12 cellular contexts compared by ENCODE assay signal in genomic region chrX:14871767-14872166, GRCh38. TPM values are rescaled to one million over a fixed set of nuclear protein-coding genes. Genes with fewer than 3 reads are reported as not detected.
DNase-seq lines count a peak whose midpoint lies in the region; ATAC-seq and TF ChIP-seq lines count a peak whose summit lies in the region.
"Had no signal": no experiment of that assay in that cellular context is flagged by ENCODE, and none has a peak within 500 bp of the region (broad histone marks: within the 10 kb centered on the region; RNA-seq: fewer than 3 reads in every experiment).

No MANE protein-coding gene starts in this region.

- no peak overlapping the region for H3K9ac ChIP-seq in HUES6 (ENCODE audit: low read length)

- no peak overlapping the region for H3K27ac ChIP-seq in HUES6 (ENCODE audit: low read depth, low read length)
- H3K27ac ChIP-seq: suprapubic skin had no signal

- intact Hi-C loops in Calu3 (cut with micrococcal nuclease; ENCODE audit: unreplicated experiment): no loop called here

- peak overlapping the region; percentile 90 for H3K4me3 Mint-ChIP-seq in Calu3 (ENCODE audit: low read depth, unreplicated experiment)
- H3K4me3 Mint-ChIP-seq in activated T-helper 17 cell treated with anti-CD3 and anti-CD28 coated beads, Interleukin-2, amount 50 U/mL, for 72 hours: peak overlapping the region; percentile 81
- H3K4me3 Mint-ChIP-seq in natural killer cell treated with Interleukin-12 subunit alpha and Interleukin-12 subunit beta and Interleukin-15 and Interleukin-18, amount 100 ng/mL, for 72 hours: peak overlapping the region; percentile 90

- peaks cover 11% of the 10 kb centered on the region; the same call in 1 of the 2 replicates for H3K9me3 ChIP-seq in HUES6 (ENCODE audit: control insufficient read depth, insufficient read depth, low read depth, low read length)
- H3K9me3 ChIP-seq: suprapubic skin had no signal

- H3K4me1 ChIP-seq in HUES6 (ENCODE audit: control insufficient read depth, insufficient read depth, low read length): peaks cover 6% of the 10 kb centered on the region; the same call in 1 of the 2 replicates

- no peak overlapping the region for H3K27ac Mint-ChIP-seq in Calu3 (ENCODE audit: unreplicated experiment)
- H3K27ac Mint-ChIP-seq in activated T-helper 17 cell treated with anti-CD3 and anti-CD28 coated beads, Interleukin-2, amount 50 U/mL, for 72 hours: no peak overlapping the region
- H3K27ac Mint-ChIP-seq in natural killer cell treated with Interleukin-12 subunit alpha and Interleukin-12 subunit beta and Interleukin-15 and Interleukin-18, amount 100 ng/mL, for 72 hours: peak overlapping the region in 1 of 2 donors; percentile 82

- BruUV-seq in Calu3 (replicated peaks; lab: Mats Ljungman, UMichigan): no TSS peak

- CTCF ChIA-PET in Calu3 (lab: Charles Lee): no interaction called here

- peaks cover 30% of the 10 kb centered on the region for H3K36me3 ChIP-seq in HUES6 (ENCODE audit: control insufficient read depth, insufficient read depth, low read length)
- H3K36me3 ChIP-seq: suprapubic skin had no signal

- no peak for DNase-seq in Calu3
- DNase-seq in natural killer cell treated with Interleukin-12 subunit alpha and Interleukin-12 subunit beta and Interleukin-15 and Interleukin-18, amount 100 ng/mL, for 72 hours (ENCODE audit: low spot score): no peak
- no peak for DNase-seq in activated CD8-positive, alpha-beta memory T cell treated with anti-CD3 and anti-CD28 coated beads for 24 hours
- DNase-seq in SIG-M5 (lab: John Stamatoyannopoulos, UW): no peak
- DNase-seq: left cardiac atrium; NCI-H2107; posterior cingulate gyrus; stimulated activated CD4-positive, alpha-beta T cell treated with anti-CD3 and anti-CD28 coated beads, Interleukin-4, amount 100 ng/mL, for 24 hours had no signal

- no peaks in the 10 kb centered on the region for H3K27me3 Mint-ChIP-seq in Calu3 (ENCODE audit: unreplicated experiment)
- no peaks in the 10 kb centered on the region for H3K27me3 Mint-ChIP-seq in activated T-helper 17 cell treated with anti-CD3 and anti-CD28 coated beads, Interleukin-2, amount 50 U/mL, for 72 hours
- H3K27me3 Mint-ChIP-seq in natural killer cell treated with Interleukin-12 subunit alpha and Interleukin-12 subunit beta and Interleukin-15 and Interleukin-18, amount 100 ng/mL, for 72 hours: no peaks in the 10 kb centered on the region

- H3K4me3 ChIP-seq in HUES6 (ENCODE audit: low read depth, low read length): peak overlapping the region; percentile 79

- H3K9me3 Mint-ChIP-seq in Calu3 (ENCODE audit: low read depth, unreplicated experiment): no peaks in the 10 kb centered on the region
- H3K9me3 Mint-ChIP-seq in activated T-helper 17 cell treated with anti-CD3 and anti-CD28 coated beads, Interleukin-2, amount 50 U/mL, for 72 hours: no peaks in the 10 kb centered on the region
- H3K9me3 Mint-ChIP-seq in natural killer cell treated with Interleukin-12 subunit alpha and Interleukin-12 subunit beta and Interleukin-15 and Interleukin-18, amount 100 ng/mL, for 72 hours: peaks cover 2% of the 10 kb centered on the region

- no peak for TF ChIP-seq CTCF in Calu3 (IDR thresholded peaks at IDR 0.05; ENCODE audit: unreplicated experiment)

- no peak for ATAC-seq in activated T-helper 17 cell treated with anti-CD3 and anti-CD28 coated beads, Interleukin-2, amount 50 U/mL, for 72 hours (replicated peaks)
- no peak for ATAC-seq in natural killer cell treated with Interleukin-12 subunit alpha and Interleukin-12 subunit beta and Interleukin-15 and Interleukin-18, amount 100 ng/mL, for 72 hours
- no peak for ATAC-seq in HG03457 (IDR thresholded peaks at IDR 0.05; ENCODE audit: unreplicated experiment)
- ATAC-seq: left cardiac atrium had no signal

- H3K27me3 ChIP-seq in HUES6 (ENCODE audit: control insufficient read depth, insufficient read depth, low read length): no peaks in the 10 kb centered on the region; the same call in 1 of the 2 replicates
- H3K27me3 ChIP-seq: suprapubic skin had no signal

- H3K4me1 Mint-ChIP-seq in Calu3 (ENCODE audit: low read depth, unreplicated experiment): peaks cover 17% of the 10 kb centered on the region
- H3K4me1 Mint-ChIP-seq in activated T-helper 17 cell treated with anti-CD3 and anti-CD28 coated beads, Interleukin-2, amount 50 U/mL, for 72 hours: no peaks in the 10 kb centered on the region
- peaks cover 4 to 6% of the 10 kb centered on the region in 2 donors for H3K4me1 Mint-ChIP-seq in natural killer cell treated with Interleukin-12 subunit alpha and Interleukin-12 subunit beta and Interleukin-15 and Interleukin-18, amount 100 ng/mL, for 72 hours (ENCODE audit: low read depth in 2 of 2)

- peaks cover 14% of the 10 kb centered on the region for H3K36me3 Mint-ChIP-seq in Calu3 (ENCODE audit: insufficient read depth, unreplicated experiment)
- H3K36me3 Mint-ChIP-seq in activated T-helper 17 cell treated with anti-CD3 and anti-CD28 coated beads, Interleukin-2, amount 50 U/mL, for 72 hours (ENCODE audit: low read depth): peaks cover 30% of the 10 kb centered on the region
- H3K36me3 Mint-ChIP-seq in natural killer cell treated with Interleukin-12 subunit alpha and Interleukin-12 subunit beta and Interleukin-15 and Interleukin-18, amount 100 ng/mL, for 72 hours: peaks cover 5% of the 10 kb centered on the region

RNA-seq across cellular contexts. Expression of gene FANCB, which starts 1.1 kb away (rescaled TPM):
- 13.6 and 14.1 TPM in 2 replicates for total RNA-seq in Calu3 (2022)
- total RNA-seq in activated T-helper 17 cell treated with anti-CD3 and anti-CD28 coated beads, Interleukin-2, amount 50 U/mL, for 72 hours: 10 to 100 TPM; 12.7 to 17.2 TPM
- total RNA-seq in natural killer cell treated with Interleukin-12 subunit alpha and Interleukin-12 subunit beta and Interleukin-15 and Interleukin-18, amount 100 ng/mL, for 72 hours: 10 to 100 TPM; 10.0 to 19.1 TPM

RNA-seq across cellular contexts. Expression of gene MOSPD2, which starts 1.5 kb away (rescaled TPM):
- 20.4 and 21.2 TPM in 2 replicates for total RNA-seq in Calu3 (2022)
- total RNA-seq in activated T-helper 17 cell treated with anti-CD3 and anti-CD28 coated beads, Interleukin-2, amount 50 U/mL, for 72 hours: 10 to 100 TPM; 10.9 to 12.2 TPM
- total RNA-seq in natural killer cell treated with Interleukin-12 subunit alpha and Interleukin-12 subunit beta and Interleukin-15 and Interleukin-18, amount 100 ng/mL, for 72 hours: 10 to 100 TPM; 12.8 to 30.4 TPM
